In the genomic region with DNA sequence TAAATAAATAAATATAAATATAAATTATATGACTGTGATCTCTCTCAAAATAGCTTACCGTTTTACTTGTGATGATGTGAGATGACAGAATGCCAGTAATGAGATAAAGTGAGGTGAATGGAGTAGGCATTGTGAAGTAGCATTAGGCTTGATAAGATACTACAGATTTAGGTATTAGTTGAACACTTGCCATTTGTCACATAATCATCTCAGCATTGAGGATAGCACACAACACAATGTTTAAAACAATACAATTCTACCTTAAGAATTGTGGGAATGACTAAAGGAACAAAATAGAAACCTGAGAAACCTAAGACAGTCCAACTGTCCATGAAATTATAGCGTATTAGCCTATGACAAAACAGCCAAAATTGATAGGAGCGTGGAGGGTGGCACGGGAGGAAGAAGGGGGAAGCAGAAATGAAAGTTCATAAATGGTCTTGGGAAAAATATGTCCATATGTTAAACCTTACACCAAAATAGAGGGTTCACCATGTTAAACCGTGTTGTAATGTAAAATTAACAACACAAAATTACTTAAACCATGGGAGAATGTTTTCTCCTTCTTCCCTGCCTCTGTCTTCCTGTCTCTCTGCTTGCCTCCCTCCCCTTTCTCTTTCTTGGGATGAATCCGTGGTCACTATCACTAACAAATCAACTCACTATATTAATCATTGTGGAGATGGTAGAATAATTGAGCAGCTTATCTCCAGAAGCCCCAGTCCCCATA, we compare ENCODE assay signal across 8 cellular contexts. TPM values are rescaled to one million over a fixed set of nuclear protein-coding genes. Genes with fewer than 3 reads are reported as not detected.
DNase-seq lines count a peak whose midpoint lies in the region; ATAC-seq and TF ChIP-seq lines count a peak whose summit lies in the region.

No MANE protein-coding gene starts in this region.

- POLR2A ChIA-PET in activated B cell treated with CpG ODN at 0.5 μM for 24 hours (lab: Charles Lee) = interaction anchor here (1.0 to 6.4 kb wide), 7 partner anchors 9 to 145 kb away, joined by 7 to 273 read pairs (median 14); a partner anchor contains a TSS

- intact Hi-C loops in heart left ventricle (cut with DNase I) = loop anchor here in 3 of 10 donors (2.0 to 10.0 kb wide), 5 partner anchors 27 to 231 kb away; a partner anchor contains a TSS
- intact Hi-C loops in Right ventricle myocardium inferior (cut with DNase I) = loop anchor here (2.0 kb wide), 2 partner anchors 27 to 69 kb away; a partner anchor contains a TSS
- intact Hi-C loops in activated B cell treated with CpG ODN at 0.5 μM for 24 hours (cut with micrococcal nuclease) = no loop called here

- no peak for ATAC-seq in heart left ventricle
- ATAC-seq in Right ventricle myocardium inferior = no peak
- no peak for ATAC-seq in activated B cell treated with CpG ODN at 0.5 μM for 24 hours (ENCODE audit: low read depth)
- ATAC-seq in stimulated activated effector memory CD8-positive, alpha-beta T cell treated with anti-CD3 and anti-CD28 coated beads, Interleukin-12 subunit alpha, Interleukin-12 subunit beta, amount 100 ng/mL, for 72 hours = no peak

- H3K4me1 Mint-ChIP-seq in activated B cell treated with CpG ODN at 0.5 μM for 24 hours = peaks cover 20% of the 10 kb centered on the region
- peaks cover 26% of the 10 kb centered on the region for H3K4me1 Mint-ChIP-seq in stimulated activated effector memory CD8-positive, alpha-beta T cell treated with anti-CD3 and anti-CD28 coated beads, Interleukin-12 subunit alpha, Interleukin-12 subunit beta, amount 100 ng/mL, for 72 hours

- TF ChIP-seq POLR2A in heart left ventricle (IDR thresholded peaks at IDR 0.05) = no peak

- no peak for DNase-seq in heart left ventricle
- no peak for DNase-seq in Right ventricle myocardium inferior (ENCODE audit: missing footprints)
- DNase-seq in activated B cell treated with CpG ODN at 0.5 μM for 24 hours = no peak
- DNase-seq in iPS DF 6.9 (ENCODE audit: low read depth, low spot score) = no peak
- DNase-seq in stimulated activated effector memory CD8-positive, alpha-beta T cell treated with anti-CD3 and anti-CD28 coated beads, Interleukin-12 subunit alpha, Interleukin-12 subunit beta, amount 100 ng/mL, for 72 hours (ENCODE audit: low spot score in 2 of 2) = peak in 1 of 2 donors; percentile 46
- no peak for DNase-seq in NCI-H774 (lab: John Stamatoyannopoulos, UW)
- no peak for DNase-seq in midbrain (lab: John Stamatoyannopoulos, UW)
- DNase-seq in GM10266 (ENCODE audit: extremely low spot score) = no peak

- H3K9me3 Mint-ChIP-seq in activated B cell treated with CpG ODN at 0.5 μM for 24 hours = no peaks in the 10 kb centered on the region
- no peaks in the 10 kb centered on the region for H3K9me3 Mint-ChIP-seq in stimulated activated effector memory CD8-positive, alpha-beta T cell treated with anti-CD3 and anti-CD28 coated beads, Interleukin-12 subunit alpha, Interleukin-12 subunit beta, amount 100 ng/mL, for 72 hours

- 25 to 32% (median 32%) methylated on average over 6 of the region's 6 CpGs for WGBS in heart left ventricle, 4 donors
- WGBS in iPS DF 6.9 (ENCODE audit: insufficient coverage, insufficient read length) = no CpG with 5 or more reads among the region's 6 CpGs

- H3K27ac Mint-ChIP-seq in activated B cell treated with CpG ODN at 0.5 μM for 24 hours = peak overlapping the region; percentile 100
- peak overlapping the region; percentile 96 for H3K27ac Mint-ChIP-seq in stimulated activated effector memory CD8-positive, alpha-beta T cell treated with anti-CD3 and anti-CD28 coated beads, Interleukin-12 subunit alpha, Interleukin-12 subunit beta, amount 100 ng/mL, for 72 hours

- H3K4me1 ChIP-seq in heart left ventricle (peaks cover 0 to 24% (median 10%) of the 10 kb centered on the region in 12 donors), iPS DF 6.9 (ENCODE audit: control insufficient read depth, insufficient read depth, low read length) (no peaks in the 10 kb centered on the region)

- H3K4me3 Mint-ChIP-seq in activated B cell treated with CpG ODN at 0.5 μM for 24 hours = peak overlapping the region; percentile 97
- H3K4me3 Mint-ChIP-seq in stimulated activated effector memory CD8-positive, alpha-beta T cell treated with anti-CD3 and anti-CD28 coated beads, Interleukin-12 subunit alpha, Interleukin-12 subunit beta, amount 100 ng/mL, for 72 hours = peak overlapping the region; percentile 85

- H3K27me3 ChIP-seq in heart left ventricle = no peaks in the 10 kb centered on the region
- no peaks in the 10 kb centered on the region for H3K27me3 ChIP-seq in iPS DF 6.9 (ENCODE audit: control insufficient read depth, insufficient read depth, low read length)

- peak overlapping the region; percentile 42 to 98 (median 95) for H3K27ac ChIP-seq in heart left ventricle
- H3K27ac ChIP-seq in iPS DF 6.9 (ENCODE audit: low read length) = no peak overlapping the region

- H3K36me3 ChIP-seq in heart left ventricle (no peaks in the 10 kb centered on the region), iPS DF 6.9 (ENCODE audit: control insufficient read depth, insufficient read depth, low read length) (no peaks in the 10 kb centered on the region)

- CTCF ChIA-PET in activated B cell treated with CpG ODN at 0.5 μM for 24 hours (lab: Charles Lee) = interaction anchor here (1.8 kb wide), 1 partner anchor 43 kb away, joined by 6 read pairs; no protein-coding TSS in a partner anchor

- H3K9me3 ChIP-seq in heart left ventricle (no peaks in the 10 kb centered on the region), iPS DF 6.9 (ENCODE audit: control insufficient read depth, insufficient read depth, low read length) (no peaks in the 10 kb centered on the region)

- peak overlapping the region; percentile 59 to 80 (median 74) for H3K4me3 ChIP-seq in heart left ventricle
- H3K4me3 ChIP-seq in iPS DF 6.9 (ENCODE audit: low read length) = peak overlapping the region; percentile 63; the same call in 1 of the 2 replicates

- no peaks in the 10 kb centered on the region for H3K27me3 Mint-ChIP-seq in activated B cell treated with CpG ODN at 0.5 μM for 24 hours

- peaks cover 13% of the 10 kb centered on the region for H3K36me3 Mint-ChIP-seq in activated B cell treated with CpG ODN at 0.5 μM for 24 hours (ENCODE audit: low read depth)
- H3K36me3 Mint-ChIP-seq in stimulated activated effector memory CD8-positive, alpha-beta T cell treated with anti-CD3 and anti-CD28 coated beads, Interleukin-12 subunit alpha, Interleukin-12 subunit beta, amount 100 ng/mL, for 72 hours = peaks cover 28% of the 10 kb centered on the region

- TF ChIP-seq CTCF in heart left ventricle (IDR thresholded peaks at IDR 0.05) (no peak), activated B cell treated with CpG ODN at 0.5 μM for 24 hours (IDR thresholded peaks at IDR 0.05) (no peak), GM10266 (IDR thresholded peaks at IDR 0.05; ENCODE audit: control insufficient read depth, insufficient read depth, low read depth, missing control alignments) (no peak)

RNA-seq across cellular contexts. Expression of gene HFE, which starts 33.1 kb away (rescaled TPM):
- total RNA-seq in heart left ventricle (10 to 100 TPM in 1 of 9 donors, 1 to 10 TPM in 8; 1.9 to 13.9 (median 3.0) TPM), Right ventricle myocardium inferior (5.3 TPM), activated B cell treated with CpG ODN at 0.5 μM for 24 hours (0.98 and 1.1 TPM in 2 replicates)
- polyA plus RNA-seq in heart left ventricle = 1 to 10 TPM; 1.6 to 1.7 TPM
